Comparison of ENCODE assay signal across 11 cellular contexts in the genomic region with DNA sequence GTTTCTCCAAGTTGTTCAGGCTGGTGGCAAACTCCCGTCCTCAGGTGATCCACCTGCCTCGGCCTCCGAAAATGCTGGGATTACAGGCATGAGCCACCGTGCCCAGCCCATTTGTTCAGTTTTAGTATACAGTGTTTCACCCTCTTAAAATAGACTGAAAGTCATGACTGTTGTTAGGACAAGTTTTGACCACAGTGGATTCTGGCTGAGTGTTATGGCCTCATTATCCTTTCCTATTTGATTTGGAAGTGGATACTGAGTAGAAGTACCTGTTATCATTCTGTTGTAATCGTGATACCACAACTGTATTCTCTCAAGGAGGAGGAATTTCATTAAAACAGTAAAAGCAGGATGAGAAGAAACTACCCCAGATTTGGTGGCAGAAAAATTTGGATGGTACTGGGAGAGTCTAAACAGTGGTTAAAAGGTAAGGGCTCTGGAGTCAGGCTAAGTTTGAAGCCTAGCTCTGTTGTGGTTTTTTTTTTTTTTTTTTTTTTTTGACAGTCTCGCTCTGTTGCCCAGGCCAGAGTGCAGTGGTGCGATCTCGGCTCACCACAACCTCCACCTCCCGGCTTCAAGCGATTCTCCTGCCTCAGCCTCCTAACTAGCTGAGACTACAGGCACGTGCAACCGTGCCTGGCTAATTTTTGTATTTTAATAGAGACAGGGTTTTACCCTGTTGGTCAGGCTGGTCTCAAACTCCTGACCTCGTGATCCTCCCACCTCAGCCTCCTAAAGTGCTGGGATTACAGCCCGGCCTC. TPM values are rescaled to one million over a fixed set of nuclear protein-coding genes. Genes with fewer than 3 reads are reported as not detected.
DNase-seq lines count a peak whose midpoint lies in the region; ATAC-seq and TF ChIP-seq lines count a peak whose summit lies in the region.
"Had no signal": no experiment of that assay in that cellular context is flagged by ENCODE, and none has a peak within 500 bp of the region (broad histone marks: within the 10 kb centered on the region; RNA-seq: fewer than 3 reads in every experiment).

No MANE protein-coding gene starts in this region.

- H3K4me3 ChIP-seq in PC-3 (ENCODE audit: low read length): peak overlapping the region; percentile 90
- no peak overlapping the region for H3K4me3 ChIP-seq in skeletal muscle satellite cell (ENCODE audit: low read length)
- no peak overlapping the region for H3K4me3 ChIP-seq in coronary artery
- H3K4me3 ChIP-seq in stomach: no peak overlapping the region

- WGBS in stomach, 5 donors: 85 to 91% (median 89%) methylated on average over 13 to 14 of the region's 14 CpGs

- intact Hi-C loops in activated CD4-positive, alpha-beta T cell treated with anti-CD3 and anti-CD28 coated beads for 36 hours (cut with DNase I, micrococcal nuclease): loop anchor here in 1 of 2 experiments (5.0 to 10.0 kb wide), 3 partner anchors 316 to 1133 kb away; partner anchors contain the start of genes C15orf61, RNU5B-1 and SMAD6
- intact Hi-C loops in PC-3 (cut with micrococcal nuclease) (no loop called here), stomach (cut with DNase I; ENCODE audit: low total_unique reads) (loop anchor here (5.0 kb wide), 1 partner anchor 108 kb away; the partner anchor contains the start of gene SNAPC5)

- H3K4me2 ChIP-seq in PC-3 (ENCODE audit: low read length) (peak overlapping the region; percentile 92), skeletal muscle satellite cell (ENCODE audit: low read length) (peak overlapping the region; percentile 96)

- peak; percentile 19 for DNase-seq in activated CD4-positive, alpha-beta T cell treated with anti-CD3 and anti-CD28 coated beads for 36 hours
- no peak for DNase-seq in activated CD4-positive, alpha-beta T cell treated with anti-CD3 and anti-CD28 coated beads for 48 hours
- DNase-seq in PC-3 (no peak), coronary artery (ENCODE audit: low spot score) (no peak), stomach (no peak), D341Med (ENCODE audit: low spot score) (no peak)
- peak; percentile 21 for DNase-seq in central memory CD4-positive, alpha-beta T cell
- DNase-seq: left cardiac atrium; NCI-H1092; NK-92 treated with Interleukin-12 subunit alpha and Interleukin-12 subunit beta, amount 100 ng/mL, for 24 hours had no signal

- H3K36me3 ChIP-seq in PC-3 (ENCODE audit: low read depth, low read length) (0 out of 2 replicates have a peak, but pooled peaks cover 3% of the 10 kb centered on the region), skeletal muscle satellite cell (ENCODE audit: insufficient read depth, low read length) (no peaks in the 10 kb centered on the region), stomach (no peaks in the 10 kb centered on the region)

- H3K27me3 ChIP-seq in PC-3 (ENCODE audit: low read length) (no peaks in the 10 kb centered on the region), skeletal muscle satellite cell (ENCODE audit: control insufficient read depth, insufficient read depth, low read length) (no peaks in the 10 kb centered on the region), stomach (no peaks in the 10 kb centered on the region)

- H3K27me3 Mint-ChIP-seq in activated CD4-positive, alpha-beta T cell treated with anti-CD3 and anti-CD28 coated beads for 36 hours: no peaks in the 10 kb centered on the region

- POLR2A ChIA-PET in activated CD4-positive, alpha-beta T cell treated with anti-CD3 and anti-CD28 coated beads for 36 hours (lab: Charles Lee): interaction anchor here (0.7 to 0.9 kb wide), 2 partner anchors 109 to 110 kb away, joined by 3 to 5 read pairs; no protein-coding TSS in a partner anchor
- POLR2A ChIA-PET in PC-3 (lab: Charles Lee; ENCODE audit: unreplicated experiment): no interaction called here

- H3K4me1 ChIP-seq in PC-3 (ENCODE audit: insufficient read depth, low read length) (peaks cover 32% of the 10 kb centered on the region), skeletal muscle satellite cell (ENCODE audit: control insufficient read depth, insufficient read depth, low read length) (peaks cover 37% of the 10 kb centered on the region), stomach (peaks cover 31 to 68% (median 40%) of the 10 kb centered on the region in 4 donors)

- peaks cover 63% of the 10 kb centered on the region for H3K36me3 Mint-ChIP-seq in activated CD4-positive, alpha-beta T cell treated with anti-CD3 and anti-CD28 coated beads for 36 hours (ENCODE audit: low read depth)

- H3F3A ChIP-seq in PC-3 (ENCODE audit: low read length, unreplicated experiment): peaks cover 3% of the 10 kb centered on the region

- TF ChIP-seq EP300 in stomach (IDR thresholded peaks at IDR 0.05): no peak

- H3K4me1 Mint-ChIP-seq in activated CD4-positive, alpha-beta T cell treated with anti-CD3 and anti-CD28 coated beads for 36 hours: peaks cover 65% of the 10 kb centered on the region

- H4K20me1 ChIP-seq in PC-3 (ENCODE audit: low read length): peaks cover 45% of the 10 kb centered on the region

- peak overlapping the region; percentile 70 for H3K27ac Mint-ChIP-seq in activated CD4-positive, alpha-beta T cell treated with anti-CD3 and anti-CD28 coated beads for 36 hours

- BruUV-seq in PC-3 (replicated peaks; lab: Mats Ljungman, UMichigan): no TSS peak

- no peak for ATAC-seq in activated CD4-positive, alpha-beta T cell treated with anti-CD3 and anti-CD28 coated beads for 36 hours
- no peak for ATAC-seq in PC-3
- ATAC-seq: left cardiac atrium had no signal

- no peaks in the 10 kb centered on the region for H3K9me3 ChIP-seq in PC-3 (ENCODE audit: low read length)
- H3K9me3 ChIP-seq in skeletal muscle satellite cell (replicated peaks; ENCODE audit: low read length): no peaks in the 10 kb centered on the region
- H3K9me3 ChIP-seq in stomach: no peaks in the 10 kb centered on the region

- H3K9ac ChIP-seq in PC-3 (ENCODE audit: low read length): peak overlapping the region; percentile 76; the same call in 1 of the 2 replicates
- H3K9ac ChIP-seq in skeletal muscle satellite cell (ENCODE audit: low read depth, low read length): no peak overlapping the region

- CTCF ChIA-PET in activated CD4-positive, alpha-beta T cell treated with anti-CD3 and anti-CD28 coated beads for 36 hours (lab: Charles Lee): interaction anchor here (0.6 to 2.1 kb wide), 4 partner anchors 15 to 108 kb away, joined by 3 to 7 read pairs (median 5); partner anchors contain the start of gene SNAPC5
- CTCF ChIA-PET in PC-3 (lab: Charles Lee): no interaction called here

- H3K79me2 ChIP-seq in PC-3 (ENCODE audit: low read length): peaks cover 78% of the 10 kb centered on the region

- no peak overlapping the region for H2AFZ ChIP-seq in PC-3 (ENCODE audit: low read length)

- H3K9me2 ChIP-seq in PC-3 (replicated peaks; ENCODE audit: low read length): no peaks in the 10 kb centered on the region

- H3K9me3 Mint-ChIP-seq in activated CD4-positive, alpha-beta T cell treated with anti-CD3 and anti-CD28 coated beads for 36 hours (ENCODE audit: low read depth): no peaks in the 10 kb centered on the region

- H3K4me3 Mint-ChIP-seq in activated CD4-positive, alpha-beta T cell treated with anti-CD3 and anti-CD28 coated beads for 36 hours: peak overlapping the region; percentile 95

- TF ChIP-seq CTCF in PC-3 (conservative IDR thresholded peaks at IDR 0.05; ENCODE audit: low read depth, low read length) (no peak), coronary artery (IDR thresholded peaks at IDR 0.05) (no peak), stomach (IDR thresholded peaks at IDR 0.05) (no peak)

- H3K27ac ChIP-seq in PC-3 (ENCODE audit: low read length) (peak overlapping the region; percentile 74), coronary artery (no peak overlapping the region), stomach (peak overlapping the region in 1 of 5 donors; percentile 44)

- no peak for TF ChIP-seq POLR2A in stomach (IDR thresholded peaks at IDR 0.05)

RNA-seq across cellular contexts. Expression of gene MAP2K1, which starts 2.6 kb away (rescaled TPM):
- total RNA-seq in activated CD4-positive, alpha-beta T cell treated with anti-CD3 and anti-CD28 coated beads for 36 hours: 100 to 1,000 TPM in 1 of 2 experiments, 10 to 100 TPM in 1; 94.9 to 115 TPM
- 35.5 and 55.2 TPM in 2 replicates for total RNA-seq in PC-3 (2014; rRNA removed)
- total RNA-seq in skeletal muscle satellite cell (2012; rRNA removed): 34.2 and 59.0 TPM in 2 replicates
- total RNA-seq in stomach: 100 to 1,000 TPM in 1 of 5 donors, 10 to 100 TPM in 4; 21.9 to 123 (median 35.0) TPM
- polyA plus RNA-seq in stomach: 10 to 100 TPM; 20.1 to 24.6 (median 23.9) TPM

RNA-seq across cellular contexts. Expression of gene TIPIN, which starts 32.8 kb away (rescaled TPM):
- total RNA-seq in activated CD4-positive, alpha-beta T cell treated with anti-CD3 and anti-CD28 coated beads for 36 hours: 10 to 100 TPM; 49.9 to 50.8 TPM
- total RNA-seq in PC-3 (2014; rRNA removed) (11.5 and 14.2 TPM in 2 replicates), stomach (10 to 100 TPM in 1 of 5 donors, 1 to 10 TPM in 3, not detected in 1; 2.3 to 13.8 (median 8.4) TPM)
- total RNA-seq in skeletal muscle satellite cell (2012; rRNA removed): 15.5 and 16.7 TPM in 2 replicates
- polyA plus RNA-seq in stomach: 1 to 10 TPM; 2.7 to 3.1 (median 2.9) TPM

Comparison
In these comparisons a context has a peak if more than half of its experiments do, and no peak if none do; other contexts are left out.
1. DNase-seq: peak in activated CD4-positive, alpha-beta T cell treated with anti-CD3 and anti-CD28 coated beads for 36 hours (single experiment) and central memory CD4-positive, alpha-beta T cell (single experiment); none in activated CD4-positive, alpha-beta T cell treated with anti-CD3 and anti-CD28 coated beads for 48 hours (single experiment), PC-3 (single experiment), coronary artery (single experiment), stomach (single experiment) and D341Med (single experiment).